Comparison of ENCODE assay signal across 8 cellular contexts in genomic region chr15:89332446-89332845, GRCh38. TPM values are rescaled to one million over a fixed set of nuclear protein-coding genes. Genes with fewer than 3 reads are reported as not detected.
A peak's percentile ranks its signal among the peaks of the same experiment; 100 is the strongest.
DNase-seq lines count a peak whose midpoint lies in the region; TF ChIP-seq lines count a peak whose summit lies in the region.

No MANE protein-coding gene starts in this region.

- WGBS in hepatocyte (ENCODE audit: low lambda C conversion rate, missing lambda C conversion rate) = 40% methylated on average over 10 of the region's 10 CpGs
- WGBS in lower leg skin, 2 donors = 25 to 29% methylated on average over 10 of the region's 10 CpGs

- DNase-seq in AG08396 (ENCODE audit: low spot score) (peak; percentile 57), GM12865 (ENCODE audit: low read depth) (peak; percentile 34), hepatocyte (ENCODE audit: low spot score) (no peak), lower leg skin (ENCODE audit: low spot score in 2 of 2) (no peak), NOMO-1 (lab: John Stamatoyannopoulos, UW; ENCODE audit: unreplicated experiment in 2 of 2) (no peak), NCI-H187 (lab: John Stamatoyannopoulos, UW) (no peak), medulla oblongata (ENCODE audit: extremely low spot score) (no peak)

- no peak for TF ChIP-seq POLR2A in lower leg skin (IDR thresholded peaks at IDR 0.05)

- TF ChIP-seq CTCF in GM12865 (IDR thresholded peaks at IDR 0.05; ENCODE audit: insufficient read depth, low read depth, low read length, missing control alignments) (peak; percentile 46), VCaP (conservative IDR thresholded peaks at IDR 0.05) (peak; percentile 67), hepatocyte (IDR thresholded peaks at IDR 0.05; ENCODE audit: poor library complexity) (peak; percentile 38), lower leg skin (IDR thresholded peaks at IDR 0.05) (no peak)

- no peaks in the 10 kb centered on the region for H3K27me3 ChIP-seq in hepatocyte

- H4K20me1 ChIP-seq in hepatocyte (ENCODE audit: insufficient read depth, poor library complexity, severe bottlenecking) = peaks cover 46% of the 10 kb centered on the region

- H3K36me3 ChIP-seq in hepatocyte (replicated peaks; ENCODE audit: insufficient read depth, low read depth) = peaks cover 4% of the 10 kb centered on the region

- no peak overlapping the region for H2AFZ ChIP-seq in hepatocyte

- no peaks in the 10 kb centered on the region for H3K9me3 ChIP-seq in hepatocyte (ENCODE audit: low read depth)

- H3K9me2 ChIP-seq in hepatocyte (replicated peaks; ENCODE audit: insufficient read depth) = no peaks in the 10 kb centered on the region

- intact Hi-C loops in lower leg skin (cut with DNase I; ENCODE audit: low total_unique reads) = no loop called here

- H3K27ac ChIP-seq in VCaP (no peak overlapping the region; the same call in 1 of the 2 replicates), hepatocyte (no peak overlapping the region)

- H3K79me2 ChIP-seq in hepatocyte = peaks cover 48% of the 10 kb centered on the region

- peak overlapping the region; percentile 95 for H3K4me2 ChIP-seq in hepatocyte

- peaks cover 17% of the 10 kb centered on the region for H3K4me1 ChIP-seq in hepatocyte (ENCODE audit: insufficient read depth)

- H3K4me3 ChIP-seq in GM12865 (ENCODE audit: low read depth, low read length) (no peak overlapping the region), hepatocyte (no peak overlapping the region), lower leg skin (ENCODE audit: low read depth, poor library complexity, severe bottlenecking) (no peak overlapping the region)

RNA-seq across cellular contexts. Expression of gene POLG, which starts 2.2 kb away (rescaled TPM):
- total RNA-seq in hepatocyte = 28.0 and 54.0 TPM in 2 replicates
- 34.0 and 44.1 TPM in 2 replicates for polyA plus RNA-seq in hepatocyte
- 100 to 1,000 TPM in 1 of 4 donors, 10 to 100 TPM in 3; 61.1 to 110 (median 82.6) TPM for total RNA-seq in lower leg skin

Comparison
In these comparisons a context has a peak if more than half of its experiments do, and no peak if none do; other contexts are left out.
1. DNase-seq: peak in AG08396 (single experiment) and GM12865 (single experiment); none in hepatocyte (single experiment), lower leg skin (0 of 2), NOMO-1 (0 of 2), NCI-H187 (0 of 2) and medulla oblongata (single experiment).
2. CTCF ChIP-seq: peak in GM12865 (single experiment), VCaP (single experiment) and hepatocyte (single experiment); none in lower leg skin (0 of 3).